Comparison of ENCODE assay signal across 9 cellular contexts in genomic region chr9:37371565-37372464, GRCh38. TPM values are rescaled to one million over a fixed set of nuclear protein-coding genes. Genes with fewer than 3 reads are reported as not detected.
DNase-seq lines count a peak whose midpoint lies in the region; ATAC-seq, FAIRE-seq and TF ChIP-seq lines count a peak whose summit lies in the region.
"Had no signal": no experiment of that assay in that cellular context is flagged by ENCODE, and none has a peak within 500 bp of the region (broad histone marks: within the 10 kb centered on the region; RNA-seq: fewer than 3 reads in every experiment).

No MANE protein-coding gene starts in this region.

- DNase-seq in HepG2 (ENCODE audit: low spot score) = no peak
- no peak for DNase-seq in right lobe of liver
- DNase-seq in T1000 (lab: John Stamatoyannopoulos, UW) = peak; percentile 24
- DNase-seq in stimulated activated naive CD8-positive, alpha-beta T cell treated with anti-CD3 and anti-CD28 coated beads, Interleukin-15, amount 100 ng/mL, for 72 hours = no peak
- no peak for DNase-seq in ovary
- no peak for DNase-seq in adrenal gland
- DNase-seq: NCI-H2171 had no signal

- no peak overlapping the region for H2AFZ ChIP-seq in HepG2 (ENCODE audit: low read length)

- H4K20me1 ChIP-seq in HepG2 (ENCODE audit: insufficient read depth, low read length) = no peaks in the 10 kb centered on the region

- FAIRE-seq in HepG2 (lab: Jason Lieb, UNC) = no peak

- no peak overlapping the region for H3K4me3 ChIP-seq in HepG2 (replicated peaks in 1 of 3; ENCODE audit: insufficient read depth in 1 of 3, low read depth in 2 of 3, low read length in 3 of 3)
- no peak overlapping the region for H3K4me3 ChIP-seq in right lobe of liver
- no peak overlapping the region for H3K4me3 ChIP-seq in gastroesophageal sphincter
- H3K4me3 ChIP-seq in ovary = no peak overlapping the region
- H3K4me3 ChIP-seq in adrenal gland = no peak overlapping the region

- no peak overlapping the region for H3K4me2 ChIP-seq in HepG2 (ENCODE audit: low read depth, low read length)

- WGBS in HepG2 (ENCODE audit: low lambda C conversion rate) = 47% methylated on average over 16 of the region's 20 CpGs
- WGBS in right lobe of liver (ENCODE audit: insufficient coverage, low coverage, low lambda C conversion rate, missing lambda C conversion rate) = 55% methylated on average over 16 of the region's 20 CpGs
- 50 to 64% methylated on average over 3 to 17 of the region's 20 CpGs for WGBS in gastroesophageal sphincter (ENCODE audit: low coverage in 1 of 2), 2 donors
- 49 to 53% (median 50%) methylated on average over 20 of the region's 20 CpGs for WGBS in ovary, 3 donors
- WGBS in adrenal gland, 4 donors = 67 to 72% (median 68%) methylated on average over 16 to 20 of the region's 20 CpGs

- no TSS peak for BruUV-seq in HepG2 (replicated peaks; lab: Mats Ljungman, UMichigan)

- intact Hi-C loops in HepG2 (cut with micrococcal nuclease; ENCODE audit: unreplicated experiment) (no loop called here), right lobe of liver (cut with DNase I) (no loop called here), ovary (cut with DNase I) (no loop called here), adrenal gland (cut with DNase I) (no loop called here)

- H3K27ac Mint-ChIP-seq in stimulated activated naive CD8-positive, alpha-beta T cell treated with anti-CD3 and anti-CD28 coated beads, Interleukin-15, amount 100 ng/mL, for 72 hours = peak overlapping the region; percentile 88 to 93

- H3K4me1 ChIP-seq in HepG2 (ENCODE audit: insufficient read depth, low read length) (no peaks in the 10 kb centered on the region), right lobe of liver (no peaks in the 10 kb centered on the region), gastroesophageal sphincter (no peaks in the 10 kb centered on the region), ovary (ENCODE audit: insufficient read depth) (no peaks in the 10 kb centered on the region), adrenal gland (replicated peaks in 1 of 2) (no peaks in the 10 kb centered on the region)

- no peaks in the 10 kb centered on the region for H3K79me2 ChIP-seq in HepG2 (ENCODE audit: insufficient read depth, low read length)

- H3K27me3 Mint-ChIP-seq in stimulated activated naive CD8-positive, alpha-beta T cell treated with anti-CD3 and anti-CD28 coated beads, Interleukin-15, amount 100 ng/mL, for 72 hours = peaks cover 5% of the 10 kb centered on the region

- TF ChIP-seq RAD21 in HepG2 (CRISPR knock-in tag; IDR thresholded peaks at IDR 0.05) = no peak

- H3K36me3 ChIP-seq in HepG2 (replicated peaks in 1 of 2; ENCODE audit: control insufficient read depth in 1 of 2, insufficient read depth in 2 of 2, low read length in 2 of 2) = no peaks in the 10 kb centered on the region
- H3K36me3 ChIP-seq in right lobe of liver = no peaks in the 10 kb centered on the region
- no peaks in the 10 kb centered on the region for H3K36me3 ChIP-seq in gastroesophageal sphincter
- H3K36me3 ChIP-seq in ovary = no peaks in the 10 kb centered on the region
- no peaks in the 10 kb centered on the region for H3K36me3 ChIP-seq in adrenal gland (replicated peaks in 1 of 2)

- peaks cover 0 to 5% of the 10 kb centered on the region in 2 experiments; a peak in 3 of 5 replicates for H3K27me3 ChIP-seq in HepG2 (ENCODE audit: control insufficient read depth in 1 of 2, insufficient read depth in 2 of 2, low read length in 2 of 2)
- H3K27me3 ChIP-seq in right lobe of liver = no peaks in the 10 kb centered on the region
- no peaks in the 10 kb centered on the region for H3K27me3 ChIP-seq in gastroesophageal sphincter
- H3K27me3 ChIP-seq in ovary = no peaks in the 10 kb centered on the region
- no peaks in the 10 kb centered on the region for H3K27me3 ChIP-seq in adrenal gland

- no peaks in the 10 kb centered on the region for H3K9me3 ChIP-seq in HepG2 (ENCODE audit: low read length)
- no peaks in the 10 kb centered on the region for H3K9me3 ChIP-seq in right lobe of liver
- H3K9me3 ChIP-seq in gastroesophageal sphincter = no peaks in the 10 kb centered on the region
- H3K9me3 ChIP-seq in ovary = no peaks in the 10 kb centered on the region
- no peaks in the 10 kb centered on the region for H3K9me3 ChIP-seq in adrenal gland (replicated peaks in 1 of 3)

- ATAC-seq in HepG2 (peak; percentile 28; the same call in 1 of the 3 replicates), right lobe of liver (no peak), HG02943 (IDR thresholded peaks at IDR 0.05; ENCODE audit: low read depth, unreplicated experiment) (peak; percentile 11), gastroesophageal sphincter (no peak)
- ATAC-seq in stimulated activated naive CD8-positive, alpha-beta T cell treated with anti-CD3 and anti-CD28 coated beads, Interleukin-15, amount 100 ng/mL, for 72 hours = peak; percentile 46

- no peak overlapping the region for H3K9ac ChIP-seq in HepG2 (ENCODE audit: insufficient read depth, low read depth, low read length)

- H3K9me3 Mint-ChIP-seq in stimulated activated naive CD8-positive, alpha-beta T cell treated with anti-CD3 and anti-CD28 coated beads, Interleukin-15, amount 100 ng/mL, for 72 hours = no peaks in the 10 kb centered on the region

- H3K27ac ChIP-seq in HepG2 (ENCODE audit: extremely low read length, insufficient read depth, low read length) = no peak overlapping the region
- H3K27ac ChIP-seq in right lobe of liver = no peak overlapping the region
- no peak overlapping the region for H3K27ac ChIP-seq in gastroesophageal sphincter
- H3K27ac ChIP-seq in ovary = no peak overlapping the region
- H3K27ac ChIP-seq in adrenal gland = no peak overlapping the region

- TF ChIP-seq CTCF in HepG2 (CRISPR knock-in tag; IDR thresholded peaks at IDR 0.05) = no peak
- no peak for TF ChIP-seq CTCF in right lobe of liver (IDR thresholded peaks at IDR 0.05)
- no peak for TF ChIP-seq CTCF in gastroesophageal sphincter (IDR thresholded peaks at IDR 0.05)
- TF ChIP-seq CTCF in ovary (IDR thresholded peaks at IDR 0.05) = no peak
- no peak for TF ChIP-seq CTCF in adrenal gland (IDR thresholded peaks at IDR 0.05)

- TF ChIP-seq EP300 in HepG2 (IDR thresholded peaks at IDR 0.05; ENCODE audit: low read depth in 2 of 2, low read length in 2 of 2) (no peak), HepG2 (CRISPR knock-in tag; IDR thresholded peaks at IDR 0.05; ENCODE audit: borderline replicate concordance) (no peak), gastroesophageal sphincter (IDR thresholded peaks at IDR 0.05) (no peak), ovary (IDR thresholded peaks at IDR 0.05) (no peak)

- CTCF ChIA-PET in HepG2 (lab: Yijun Ruan, JAX; ENCODE audit: low intra/inter-chr PET ratio, low total read pairs) = no interaction called here

- in situ Hi-C loops in HepG2 (cut with HindIII; ENCODE audit: extremely low pct_ligation_motif_present, low pct_unique_long_range_greater_than_20kb) = no loop called here

- H3K4me3 Mint-ChIP-seq in stimulated activated naive CD8-positive, alpha-beta T cell treated with anti-CD3 and anti-CD28 coated beads, Interleukin-15, amount 100 ng/mL, for 72 hours = peak overlapping the region in 1 of 2 donors; percentile 12

- H3K4me1 Mint-ChIP-seq in stimulated activated naive CD8-positive, alpha-beta T cell treated with anti-CD3 and anti-CD28 coated beads, Interleukin-15, amount 100 ng/mL, for 72 hours = peaks cover 21% of the 10 kb centered on the region

- no peak for TF ChIP-seq POLR2A in HepG2 (IDR thresholded peaks at IDR 0.05; ENCODE audit: insufficient read depth in 1 of 2, low read depth in 2 of 2, low read length in 2 of 2)
- no peak for TF ChIP-seq POLR2A in right lobe of liver (IDR thresholded peaks at IDR 0.05)
- no peak for TF ChIP-seq POLR2A in gastroesophageal sphincter (IDR thresholded peaks at IDR 0.05)
- TF ChIP-seq POLR2A in ovary (IDR thresholded peaks at IDR 0.05) = no peak
- no peak for TF ChIP-seq POLR2A in adrenal gland (IDR thresholded peaks at IDR 0.05)

- POLR2A ChIA-PET in HepG2 (lab: Yijun Ruan, JAX) = no interaction called here

TF ChIP-seq in HepG2, 621 proteins besides CTCF, POLR2A, EP300 and RAD21 (continues in another document):
- TF ChIP-seq MIXL1 (CRISPR knock-in tag; IDR thresholded peaks at IDR 0.05) (no peak), AGO2 (optimal IDR thresholded peaks at IDR 0.05; ENCODE audit: low read depth, low read length) (no peak), FOXC1 (CRISPR knock-in tag; IDR thresholded peaks at IDR 0.05; ENCODE audit: borderline replicate concordance) (no peak)

RNA-seq across cellular contexts. Expression of gene GRHPR, which starts 50.7 kb away (rescaled TPM):
- total RNA-seq in HepG2 (2016; rRNA removed; fragmentation: Illumina TruSeq; extraction: Trizol) (115 and 127 TPM in 2 replicates), right lobe of liver (100 to 1,000 TPM; 159 to 424 (median 359) TPM), gastroesophageal sphincter (100 to 1,000 TPM; 119 to 144 (median 134) TPM), ovary (100 to 1,000 TPM in 3 of 7 donors, 10 to 100 TPM in 4; 87.5 to 138 (median 91.3) TPM), adrenal gland (100 to 1,000 TPM; 140 to 308 (median 230) TPM)
- total RNA-seq in HepG2 (2016; cell fraction: cytosol; rRNA removed; fragmentation: Illumina TruSeq; extraction: Trizol; ENCODE audit: low read depth) = 58.9 and 75.1 TPM in 2 replicates
- total RNA-seq in HepG2 (2016; cell fraction: insoluble cytoplasmic fraction; rRNA removed; fragmentation: Illumina TruSeq; extraction: Trizol) = 119 and 128 TPM in 2 replicates
- 66.5 and 84.7 TPM in 2 replicates for total RNA-seq in HepG2 (2016; cell fraction: membrane; rRNA removed; fragmentation: Illumina TruSeq; extraction: Trizol)
- total RNA-seq in HepG2 (2016; cell fraction: nucleus; rRNA removed; fragmentation: Illumina TruSeq; extraction: Trizol) = 73.9 and 76.5 TPM in 2 replicates
- polyA plus RNA-seq in HepG2 (2011; rRNA removed) (113 and 127 TPM in 2 replicates), ovary (100 to 1,000 TPM in 1 of 2 donors, 10 to 100 TPM in 1; 93.2 to 104 TPM), adrenal gland (100 to 1,000 TPM in 2 of 3 donors, 10 to 100 TPM in 1; 83.3 to 324 (median 133) TPM)
- 126 and 161 TPM in 2 replicates for polyA plus RNA-seq in HepG2 (2011; cell fraction: cytosol; rRNA removed)
- polyA plus RNA-seq in HepG2 (2011; cell fraction: nucleus; rRNA removed) = 121 and 122 TPM in 2 replicates
- polyA plus RNA-seq in HepG2 (2012) = 66.2 and 76.0 TPM in 2 replicates
- polyA plus RNA-seq in HepG2 (2016; cell fraction: cytosol; fragmentation: Illumina TruSeq; extraction: Trizol; ENCODE audit: low read depth) = 48.7 and 72.2 TPM in 2 replicates
- 135 and 143 TPM in 2 replicates for polyA plus RNA-seq in HepG2 (2016; cell fraction: insoluble cytoplasmic fraction; fragmentation: Illumina TruSeq; extraction: Trizol; ENCODE audit: low read depth)
- 58.4 and 72.9 TPM in 2 replicates for polyA plus RNA-seq in HepG2 (2016; cell fraction: membrane; fragmentation: Illumina TruSeq; extraction: Trizol; ENCODE audit: low read depth)
- polyA plus RNA-seq in HepG2 (2016; cell fraction: nucleus; fragmentation: Illumina TruSeq; extraction: Trizol; ENCODE audit: insufficient read depth, low read depth) = 111 and 117 TPM in 2 replicates
- 126 and 157 TPM in 2 replicates for polyA minus RNA-seq in HepG2 (2011; rRNA and poly(A)+ RNA removed; ENCODE audit: low replicate concordance)
- polyA minus RNA-seq in HepG2 (2011; cell fraction: cytosol; rRNA and poly(A)+ RNA removed) = 42.8 and 47.7 TPM in 2 replicates
- 54.1 and 61.8 TPM in 2 replicates for polyA minus RNA-seq in HepG2 (2011; cell fraction: nucleus; rRNA and poly(A)+ RNA removed)

Comparison
In these comparisons a context has a peak if more than half of its experiments do, and no peak if none do; other contexts are left out.
1. ATAC-seq: peak in HepG2 (single experiment), HG02943 (single experiment) and stimulated activated naive CD8-positive, alpha-beta T cell treated with anti-CD3 and anti-CD28 coated beads, Interleukin-15, amount 100 ng/mL, for 72 hours (single experiment); none in right lobe of liver (0 of 4) and gastroesophageal sphincter (single experiment).